ENCODE assay signal across 19 cellular contexts in the genomic region with DNA sequence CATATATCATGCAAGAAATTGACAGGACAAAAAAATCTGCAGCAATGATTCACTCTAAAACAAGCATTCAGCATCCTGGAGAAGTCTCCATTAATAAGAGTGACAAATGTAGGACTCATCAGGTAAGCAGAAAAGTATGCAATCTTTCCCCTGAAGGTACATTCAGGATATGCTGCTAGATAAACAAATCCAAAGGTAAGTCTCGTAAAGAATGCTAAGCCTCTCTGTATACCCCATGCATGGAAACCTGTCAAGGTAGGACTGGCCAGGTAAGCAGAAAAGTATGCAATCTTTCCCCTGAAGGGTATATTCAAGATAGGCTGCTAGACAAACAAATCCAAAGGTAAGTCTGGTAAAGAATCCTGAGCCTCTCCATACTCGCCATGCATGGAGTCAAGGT.
A peak's percentile ranks its signal among the peaks of the same experiment; 100 is the strongest.
DNase-seq lines count a peak whose midpoint lies in the region; ATAC-seq, FAIRE-seq and TF ChIP-seq lines count a peak whose summit lies in the region.
"Had no signal": no experiment of that assay in that cellular context is flagged by ENCODE, and none has a peak within 500 bp of the region (broad histone marks: within the 10 kb centered on the region; RNA-seq: fewer than 3 reads in every experiment).

No MANE protein-coding gene starts in this region.

- H3K36me3 ChIP-seq in bronchial epithelial cell (ENCODE audit: control insufficient read depth, insufficient read depth, low read length) (no peaks in the 10 kb centered on the region), trophoblast cell (ENCODE audit: control insufficient read depth in 1 of 2, insufficient read depth in 2 of 2, low read length in 2 of 2) (no peaks in the 10 kb centered on the region), mucosa of descending colon (ENCODE audit: low read depth) (no peaks in the 10 kb centered on the region)
- H3K36me3 ChIP-seq: BE2C had no signal

- WGBS in trophoblast cell (ENCODE audit: extremely low coverage, insufficient coverage, insufficient read length), result no CpG with 5 or more reads among the region's 2 CpGs

- H4K8ac ChIP-seq in trophoblast cell (ENCODE audit: low read depth, low read length), result no peak overlapping the region

- H3K23ac ChIP-seq in trophoblast cell (ENCODE audit: low read length), result no peak overlapping the region

- ATAC-seq in GM21367 (IDR thresholded peaks at IDR 0.05; ENCODE audit: unreplicated experiment), result no peak
- ATAC-seq in mucosa of descending colon, result no peak

- H2AFZ ChIP-seq in trophoblast cell (ENCODE audit: insufficient read depth, low read length, poor library complexity), result no peak overlapping the region

- peaks cover 12% of the 10 kb centered on the region for H3K79me1 ChIP-seq in trophoblast cell (ENCODE audit: low read length)

- no peak overlapping the region for H3K4me3 ChIP-seq in bronchial epithelial cell (ENCODE audit: low read depth, low read length)
- H3K4me3 ChIP-seq in trophoblast cell (ENCODE audit: low read depth, low read length), result no peak overlapping the region
- H3K4me3 ChIP-seq in mucosa of descending colon, result no peak overlapping the region

- no peak for TF ChIP-seq CTCF in bronchial epithelial cell (IDR thresholded peaks at IDR 0.05; ENCODE audit: insufficient read depth, low read length, severe bottlenecking)
- TF ChIP-seq CTCF in mucosa of descending colon (IDR thresholded peaks at IDR 0.05), result no peak

- peaks cover 0 to 2% of the 10 kb centered on the region in 2 experiments for H3K4me1 ChIP-seq in trophoblast cell (ENCODE audit: control insufficient read depth in 1 of 2, insufficient read depth in 2 of 2, low read length in 2 of 2)
- H3K4me1 ChIP-seq in mucosa of descending colon (ENCODE audit: low read depth), result no peaks in the 10 kb centered on the region
- H3K4me1 ChIP-seq: BE2C, Caco-2 had no signal

- H3K18ac ChIP-seq in trophoblast cell (ENCODE audit: low read length), result no peak overlapping the region

- no peaks in the 10 kb centered on the region for H3K9me3 ChIP-seq in trophoblast cell (ENCODE audit: insufficient read depth, low read depth, low read length)
- no peaks in the 10 kb centered on the region for H3K9me3 ChIP-seq in mucosa of descending colon
- H3K9me3 ChIP-seq: BE2C, Caco-2 had no signal

- no peaks in the 10 kb centered on the region for H3K79me2 ChIP-seq in trophoblast cell (ENCODE audit: control insufficient read depth, insufficient read depth, low read length, poor library complexity)

- no peak for FAIRE-seq in bronchial epithelial cell (lab: Jason Lieb, UNC)
- FAIRE-seq: A204.1, D721Med, G401.6, GM12891, GM18507, H1 had no signal

- H4K91ac ChIP-seq in trophoblast cell (ENCODE audit: low read depth, low read length), result no peak overlapping the region

- DNase-seq in LoVo (ENCODE audit: low spot score), result peak; percentile 25
- DNase-seq in bronchial epithelial cell (ENCODE audit: low read depth), result peak; percentile 95
- peak in 1 of 2 donors; percentile 60 for DNase-seq in trophoblast cell
- DNase-seq in RKO (ENCODE audit: low spot score), result no peak
- DNase-seq in mucosa of descending colon, result no peak
- DNase-seq: ACHN; BE2C; C1 segment of cervical spinal cord; Caco-2; CD4-positive, CD25-positive, alpha-beta regulatory T cell; CD8-positive, alpha-beta memory T cell; H9 had no signal

- H2BK5ac ChIP-seq in trophoblast cell (ENCODE audit: low read depth, low read length, poor library complexity), result peak overlapping the region; percentile 78

- H3K27ac ChIP-seq in trophoblast cell (ENCODE audit: low read depth, low read length), result peak overlapping the region; percentile 89

- no peak overlapping the region for H2AK5ac ChIP-seq in trophoblast cell (ENCODE audit: low read length)

- no peak overlapping the region for H3K9ac ChIP-seq in trophoblast cell (ENCODE audit: low read length)

- no peak overlapping the region for H2BK12ac ChIP-seq in trophoblast cell (ENCODE audit: low read length)

- no peak overlapping the region for H3K4ac ChIP-seq in trophoblast cell (ENCODE audit: low read depth, low read length)

- H4K12ac ChIP-seq in trophoblast cell (ENCODE audit: low read depth, low read length), result no peak overlapping the region

- H3K14ac ChIP-seq in trophoblast cell (ENCODE audit: low read length), result no peak overlapping the region

- H2BK120ac ChIP-seq in trophoblast cell (ENCODE audit: insufficient read depth, low read length, poor library complexity), result peak overlapping the region; percentile 7

- H3K4me2 ChIP-seq in trophoblast cell (ENCODE audit: low read length), result no peak overlapping the region

- H3K27me3 ChIP-seq in bronchial epithelial cell (ENCODE audit: control insufficient read depth, insufficient read depth, low read length) (no peaks in the 10 kb centered on the region), trophoblast cell (ENCODE audit: insufficient read depth, low read length) (no peaks in the 10 kb centered on the region)
- H3K27me3 ChIP-seq: BE2C had no signal

- intact Hi-C loops in mucosa of descending colon (cut with DNase I, micrococcal nuclease), result no loop called here

Comparison
In these comparisons a context has a peak if more than half of its experiments do, and no peak if none do; other contexts are left out.
1. DNase-seq: peak in LoVo (single experiment) and bronchial epithelial cell (single experiment); none in RKO (single experiment) and mucosa of descending colon (0 of 3).